In the genomic region with DNA sequence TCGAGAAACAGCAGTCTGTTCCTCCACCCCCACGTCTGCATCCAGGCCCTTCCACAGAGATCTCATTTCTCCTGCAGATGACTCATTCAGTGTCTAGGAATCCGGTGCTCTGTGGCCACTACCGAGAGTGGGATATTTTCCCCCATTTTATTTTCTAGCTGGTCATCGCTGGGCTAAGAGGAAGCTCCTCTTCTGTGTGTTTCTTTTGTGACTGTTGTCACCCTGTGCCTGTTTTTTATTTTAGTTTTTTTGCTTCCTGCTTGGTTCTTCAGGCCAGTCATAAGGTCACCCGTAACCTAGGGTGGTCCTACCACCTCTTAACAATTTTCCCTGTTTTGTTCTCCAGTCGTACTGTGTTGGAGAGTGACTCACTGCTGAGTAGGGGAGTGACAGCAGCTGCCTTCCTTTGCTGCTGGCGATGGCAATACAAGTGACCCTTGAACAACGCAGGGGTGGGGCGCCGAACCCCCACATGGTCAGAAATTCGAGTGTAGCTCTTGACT, we compare ENCODE assay signal across 13 cellular contexts. TPM values are rescaled to one million over a fixed set of nuclear protein-coding genes. Genes with fewer than 3 reads are reported as not detected.
DNase-seq lines count a peak whose midpoint lies in the region; ATAC-seq, FAIRE-seq and TF ChIP-seq lines count a peak whose summit lies in the region.
"Had no signal": no experiment of that assay in that cellular context is flagged by ENCODE, and none has a peak within 500 bp of the region (broad histone marks: within the 10 kb centered on the region; RNA-seq: fewer than 3 reads in every experiment).

No MANE protein-coding gene starts in this region.

- no peaks in the 10 kb centered on the region for H3K27me3 Mint-ChIP-seq in chondrocyte (ENCODE audit: low read depth)

- H3K27ac ChIP-seq in ACC112 (ENCODE audit: low read depth, low read length), result peak overlapping the region; percentile 11; the same call in 1 of the 2 replicates
- H3K27ac ChIP-seq: KMS-11 had no signal

- no peaks in the 10 kb centered on the region for H3K27me3 ChIP-seq in ACC112 (ENCODE audit: insufficient read depth, low read length)

- peaks cover 93% of the 10 kb centered on the region for H3K4me1 Mint-ChIP-seq in chondrocyte (ENCODE audit: low read depth)

- H3K27ac Mint-ChIP-seq in chondrocyte (ENCODE audit: unreplicated experiment), result peak overlapping the region; percentile 97

- H2AFZ ChIP-seq in ACC112 (ENCODE audit: low read length, unreplicated experiment), result peak overlapping the region; percentile 69

- peak overlapping the region; percentile 44 for H3K4me3 Mint-ChIP-seq in chondrocyte (ENCODE audit: unreplicated experiment)
- H3K4me3 Mint-ChIP-seq: activated naive CD4-positive, alpha-beta T cell treated with anti-CD3 and anti-CD28 coated beads, Interleukin-2, amount 10 ng/mL, durations not matched to agents 7 days and 5 days had no signal

- H3K36me3 Mint-ChIP-seq in chondrocyte (ENCODE audit: low read depth), result peaks cover 3% of the 10 kb centered on the region

- no peak for TF ChIP-seq CTCF in chondrocyte (IDR thresholded peaks at IDR 0.05)
- no peak for TF ChIP-seq CTCF in D721Med (IDR thresholded peaks at IDR 0.05; ENCODE audit: insufficient read depth, missing control alignments)

- no peaks in the 10 kb centered on the region for H3K36me3 ChIP-seq in ACC112 (ENCODE audit: insufficient read depth, low read length)

- DNase-seq in HPDE6-E6E7 (ENCODE audit: extremely low spot score) (peak; percentile 39), chondrocyte (ENCODE audit: low spot score) (no peak), myocyte (ENCODE audit: low read depth) (peak; percentile 51), D721Med (ENCODE audit: insufficient read length, low spot score) (no peak), left lobe of liver (ENCODE audit: low spot score) (no peak)
- DNase-seq in stimulated activated CD4-positive, alpha-beta T cell treated with anti-CD3 and anti-CD28 coated beads, Interleukin-4, amount 100 ng/mL, for 24 hours, result no peak
- DNase-seq in activated naive CD4-positive, alpha-beta T cell treated with Interleukin-2 at 50 U/mL for 16 hours, result no peak
- DNase-seq: activated naive CD4-positive, alpha-beta T cell treated with anti-CD3 and anti-CD28 coated beads, Interleukin-2, amount 10 ng/mL, durations not matched to agents 7 days and 5 days; Caco-2; NCI-H748 treated with DMSO at 0.1 percent for 48 hours had no signal

- no peak for FAIRE-seq in D721Med (lab: Jason Lieb, UNC)
- FAIRE-seq: TTC549 had no signal

- no peak for ATAC-seq in left lobe of liver

- no peaks in the 10 kb centered on the region for H3K9me3 Mint-ChIP-seq in chondrocyte (ENCODE audit: low read depth)
- H3K9me3 Mint-ChIP-seq: activated naive CD4-positive, alpha-beta T cell treated with anti-CD3 and anti-CD28 coated beads, Interleukin-2, amount 10 ng/mL, durations not matched to agents 7 days and 5 days had no signal

- H3K4me1 ChIP-seq in ACC112 (ENCODE audit: control insufficient read depth, insufficient read depth, low read length, unreplicated experiment), result peaks cover 21% of the 10 kb centered on the region

- H3K79me2 ChIP-seq in ACC112 (ENCODE audit: control insufficient read depth, insufficient read depth, low read length, unreplicated experiment), result no peaks in the 10 kb centered on the region

- no peak overlapping the region for H3K4me3 ChIP-seq in ACC112 (ENCODE audit: low read depth, low read length)

RNA-seq across cellular contexts. Expression of gene RAMP1, which starts 6.7 kb away (rescaled TPM):
- total RNA-seq in chondrocyte (176 to 329 TPM (median 178 TPM) in 3 replicates), myocyte (19.5 and 20.9 TPM in 2 replicates), left lobe of liver (10.0 TPM)
- polyA plus RNA-seq in myocyte (2012), result 133 TPM

Comparison
In these comparisons a context has a peak if more than half of its experiments do, and no peak if none do; other contexts are left out.
1. DNase-seq: peak in HPDE6-E6E7 (single experiment) and myocyte (single experiment); none in chondrocyte (single experiment), stimulated activated CD4-positive, alpha-beta T cell treated with anti-CD3 and anti-CD28 coated beads, Interleukin-4, amount 100 ng/mL, for 24 hours (single experiment), D721Med (single experiment), activated naive CD4-positive, alpha-beta T cell treated with Interleukin-2 at 50 U/mL for 16 hours (single experiment) and left lobe of liver (single experiment).